Comparison of ENCODE assay signal across 9 cellular contexts in genomic region chr15:88627463-88627862, GRCh38. TPM values are rescaled to one million over a fixed set of nuclear protein-coding genes. Genes with fewer than 3 reads are reported as not detected.
DNase-seq lines count a peak whose midpoint lies in the region; ATAC-seq, FAIRE-seq and TF ChIP-seq lines count a peak whose summit lies in the region.
"Had no signal": no experiment of that assay in that cellular context is flagged by ENCODE, and none has a peak within 500 bp of the region (broad histone marks: within the 10 kb centered on the region; RNA-seq: fewer than 3 reads in every experiment).

No MANE protein-coding gene starts in this region.

- TF ChIP-seq POLR2A in GM12892 (IDR thresholded peaks at IDR 0.05; ENCODE audit: low read depth, low read length) = 0 out of 2 replicates have a peak, but pooled peaks have one; percentile 35

- DNase-seq in GM12892 (ENCODE audit: insufficient read length) = no peak
- peak; percentile 27 for DNase-seq in activated T-cell treated with anti-CD3 and anti-CD28 coated beads for 48 hours (ENCODE audit: low read depth)
- peak; percentile 45 for DNase-seq in mesenteric fat pad (ENCODE audit: low spot score)
- no peak for DNase-seq in iPS-NIHi7 (ENCODE audit: extremely low spot score)
- DNase-seq in AG08395 (ENCODE audit: low spot score) = no peak
- no peak for DNase-seq in NCI-H1930 (lab: John Stamatoyannopoulos, UW)
- DNase-seq: foreskin fibroblast had no signal

- FAIRE-seq in GM12892 (lab: Jason Lieb, UNC) = no peak

- ATAC-seq in HG03469 (IDR thresholded peaks at IDR 0.05; ENCODE audit: unreplicated experiment) (peak; percentile 42), HG03378 (IDR thresholded peaks at IDR 0.05; ENCODE audit: unreplicated experiment) (no peak)

RNA-seq across cellular contexts. Expression of gene AEN, which starts 6.3 kb away (rescaled TPM):
- polyA plus RNA-seq in GM12892 (2012; ENCODE audit: missing spikeins) = 22.9 TPM
- total RNA-seq in mesenteric fat pad = 23.3 TPM

RNA-seq across cellular contexts. Expression of gene ISG20, which starts 11.4 kb away (rescaled TPM):
- 62.9 TPM for polyA plus RNA-seq in GM12892 (2012; ENCODE audit: missing spikeins)
- total RNA-seq in mesenteric fat pad = 16.2 TPM

Comparison
In these comparisons a context has a peak if more than half of its experiments do, and no peak if none do; other contexts are left out.
1. DNase-seq: peak in activated T-cell treated with anti-CD3 and anti-CD28 coated beads for 48 hours (single experiment) and mesenteric fat pad (single experiment); none in GM12892 (single experiment), iPS-NIHi7 (single experiment), AG08395 (single experiment) and NCI-H1930 (0 of 2).